ENCODE assay signal across 8 cellular contexts in the genomic region with DNA sequence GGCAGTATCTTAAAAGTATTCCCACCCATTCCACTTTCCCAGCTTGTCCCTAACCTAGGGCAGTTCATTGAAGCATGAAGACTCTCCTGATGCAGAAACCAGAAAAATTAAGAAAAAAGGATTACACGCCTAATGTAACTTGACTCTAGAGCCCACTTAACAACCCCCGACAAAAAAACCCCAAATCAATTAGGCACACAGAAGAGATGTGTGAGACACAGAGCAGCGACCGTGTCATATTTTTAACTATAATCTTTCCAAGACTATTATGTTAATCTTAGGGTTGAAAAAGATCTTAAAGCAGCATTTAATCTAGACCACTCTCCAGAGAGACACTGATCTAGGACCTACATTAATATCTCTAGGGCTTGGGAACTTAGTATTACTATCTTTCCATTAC. TPM values are rescaled to one million over a fixed set of nuclear protein-coding genes. Genes with fewer than 3 reads are reported as not detected.
A peak's percentile ranks its signal among the peaks of the same experiment; 100 is the strongest.
DNase-seq lines count a peak whose midpoint lies in the region; ATAC-seq and TF ChIP-seq lines count a peak whose summit lies in the region.

No MANE protein-coding gene starts in this region.

- peak overlapping the region; percentile 92 to 99 for H3K9ac ChIP-seq in liver (ENCODE audit: low read depth in 1 of 2, low read length in 2 of 2)

- H3K4me1 Mint-ChIP-seq in activated naive CD4-positive, alpha-beta T cell treated with anti-CD3 and anti-CD28 coated beads, Interleukin-2, amount 10 ng/mL, durations not matched to agents 7 days and 5 days, result peaks cover 50% of the 10 kb centered on the region
- peaks cover 40% of the 10 kb centered on the region for H3K4me1 Mint-ChIP-seq in activated naive CD8-positive, alpha-beta T cell treated with anti-CD3 and anti-CD28 coated beads for 36 hours
- H3K4me1 Mint-ChIP-seq in type B pancreatic cell (ENCODE audit: unreplicated experiment), result peaks cover 14% of the 10 kb centered on the region

- H3K27ac ChIP-seq in liver (ENCODE audit: low read depth in 1 of 2, low read length in 2 of 2), result no peak overlapping the region
- no peak overlapping the region for H3K27ac ChIP-seq in substantia nigra (ENCODE audit: low read depth, low read length, poor library complexity, severe bottlenecking)

- H3K4me3 Mint-ChIP-seq in activated naive CD4-positive, alpha-beta T cell treated with anti-CD3 and anti-CD28 coated beads, Interleukin-2, amount 10 ng/mL, durations not matched to agents 7 days and 5 days, result peak overlapping the region; percentile 84
- H3K4me3 Mint-ChIP-seq in activated naive CD8-positive, alpha-beta T cell treated with anti-CD3 and anti-CD28 coated beads for 36 hours, result peak overlapping the region; percentile 98
- peak overlapping the region; percentile 94 for H3K4me3 Mint-ChIP-seq in type B pancreatic cell

- H3K4me1 ChIP-seq in liver (ENCODE audit: control insufficient read depth in 4 of 4, insufficient read depth in 4 of 4, low read length in 3 of 4), result peaks cover 9 to 37% (median 17%) of the 10 kb centered on the region in 4 donors

- H3K36me3 Mint-ChIP-seq in activated naive CD4-positive, alpha-beta T cell treated with anti-CD3 and anti-CD28 coated beads, Interleukin-2, amount 10 ng/mL, durations not matched to agents 7 days and 5 days, result peaks cover 18% of the 10 kb centered on the region
- peaks cover 22% of the 10 kb centered on the region for H3K36me3 Mint-ChIP-seq in activated naive CD8-positive, alpha-beta T cell treated with anti-CD3 and anti-CD28 coated beads for 36 hours
- H3K36me3 Mint-ChIP-seq in type B pancreatic cell, result peaks cover 8% of the 10 kb centered on the region

- no peaks in the 10 kb centered on the region for H3K27me3 ChIP-seq in liver (ENCODE audit: control insufficient read depth in 4 of 4, insufficient read depth in 4 of 4, low read length in 3 of 4)

- TF ChIP-seq CTCF in liver (IDR thresholded peaks at IDR 0.05; ENCODE audit: low read depth, low read length, missing input control), result no peak
- no peak for TF ChIP-seq CTCF in type B pancreatic cell (conservative IDR thresholded peaks at IDR 0.05)

- H3K27me3 Mint-ChIP-seq in activated naive CD4-positive, alpha-beta T cell treated with anti-CD3 and anti-CD28 coated beads, Interleukin-2, amount 10 ng/mL, durations not matched to agents 7 days and 5 days, result no peaks in the 10 kb centered on the region
- peaks cover 3% of the 10 kb centered on the region for H3K27me3 Mint-ChIP-seq in activated naive CD8-positive, alpha-beta T cell treated with anti-CD3 and anti-CD28 coated beads for 36 hours
- H3K27me3 Mint-ChIP-seq in type B pancreatic cell, result no peaks in the 10 kb centered on the region

- H3K36me3 ChIP-seq in liver (ENCODE audit: control insufficient read depth in 4 of 4, insufficient read depth in 3 of 4, low read depth in 1 of 4, low read length in 3 of 4), result no peaks in the 10 kb centered on the region

- H3K9me3 Mint-ChIP-seq in activated naive CD4-positive, alpha-beta T cell treated with anti-CD3 and anti-CD28 coated beads, Interleukin-2, amount 10 ng/mL, durations not matched to agents 7 days and 5 days, result no peaks in the 10 kb centered on the region
- H3K9me3 Mint-ChIP-seq in activated naive CD8-positive, alpha-beta T cell treated with anti-CD3 and anti-CD28 coated beads for 36 hours, result no peaks in the 10 kb centered on the region
- peaks cover 5% of the 10 kb centered on the region for H3K9me3 Mint-ChIP-seq in type B pancreatic cell

- peak overlapping the region; percentile 94 for H3K27ac Mint-ChIP-seq in activated naive CD4-positive, alpha-beta T cell treated with anti-CD3 and anti-CD28 coated beads, Interleukin-2, amount 10 ng/mL, durations not matched to agents 7 days and 5 days
- peak overlapping the region; percentile 98 for H3K27ac Mint-ChIP-seq in activated naive CD8-positive, alpha-beta T cell treated with anti-CD3 and anti-CD28 coated beads for 36 hours
- H3K27ac Mint-ChIP-seq in type B pancreatic cell, result peak overlapping the region; percentile 100

- no peaks in the 10 kb centered on the region for H3K9me3 ChIP-seq in liver (ENCODE audit: control insufficient read depth in 4 of 4, low read length in 3 of 4)

- ATAC-seq in HG02973 (IDR thresholded peaks at IDR 0.05; ENCODE audit: unreplicated experiment), result no peak

- no peak for TF ChIP-seq RAD21 in liver (IDR thresholded peaks at IDR 0.05)

- H3K4me3 ChIP-seq in liver (ENCODE audit: low read depth in 1 of 3, low read length in 3 of 3), result peak overlapping the region; percentile 62 to 88 (median 74)

- DNase-seq in activated naive CD4-positive, alpha-beta T cell treated with anti-CD3 and anti-CD28 coated beads, Interleukin-2, amount 10 ng/mL, durations not matched to agents 7 days and 5 days, result no peak
- no peak for DNase-seq in activated naive CD4-positive, alpha-beta T cell treated with anti-CD3 and anti-CD28 coated beads, Interleukin-2, amount 50 U/mL, for 16 hours
- no peak for DNase-seq in activated naive CD8-positive, alpha-beta T cell treated with anti-CD3 and anti-CD28 coated beads for 36 hours
- DNase-seq in type B pancreatic cell (ENCODE audit: extremely low spot score, unreplicated experiment) (no peak), substantia nigra (lab: John Stamatoyannopoulos, UW) (no peak), NCI-H2227 (lab: John Stamatoyannopoulos, UW; ENCODE audit: unreplicated experiment) (no peak)

- CTCF ChIA-PET in activated naive CD4-positive, alpha-beta T cell treated with anti-CD3 and anti-CD28 coated beads, Interleukin-2, amount 10 ng/mL, durations not matched to agents 7 days and 5 days (lab: Charles Lee), result interaction anchor here (2.5 kb wide), 1 partner anchor 27 kb away, joined by 6 read pairs; no protein-coding TSS in a partner anchor

- WGBS in liver, result under 1% methylated on average over 4 of the region's 4 CpGs

TF ChIP-seq in liver, 16 proteins besides CTCF, POLR2A, EP300 and RAD21:
- no peak for TF ChIP-seq YY1 (IDR thresholded peaks at IDR 0.05)
- TF ChIP-seq, protein P1, sequence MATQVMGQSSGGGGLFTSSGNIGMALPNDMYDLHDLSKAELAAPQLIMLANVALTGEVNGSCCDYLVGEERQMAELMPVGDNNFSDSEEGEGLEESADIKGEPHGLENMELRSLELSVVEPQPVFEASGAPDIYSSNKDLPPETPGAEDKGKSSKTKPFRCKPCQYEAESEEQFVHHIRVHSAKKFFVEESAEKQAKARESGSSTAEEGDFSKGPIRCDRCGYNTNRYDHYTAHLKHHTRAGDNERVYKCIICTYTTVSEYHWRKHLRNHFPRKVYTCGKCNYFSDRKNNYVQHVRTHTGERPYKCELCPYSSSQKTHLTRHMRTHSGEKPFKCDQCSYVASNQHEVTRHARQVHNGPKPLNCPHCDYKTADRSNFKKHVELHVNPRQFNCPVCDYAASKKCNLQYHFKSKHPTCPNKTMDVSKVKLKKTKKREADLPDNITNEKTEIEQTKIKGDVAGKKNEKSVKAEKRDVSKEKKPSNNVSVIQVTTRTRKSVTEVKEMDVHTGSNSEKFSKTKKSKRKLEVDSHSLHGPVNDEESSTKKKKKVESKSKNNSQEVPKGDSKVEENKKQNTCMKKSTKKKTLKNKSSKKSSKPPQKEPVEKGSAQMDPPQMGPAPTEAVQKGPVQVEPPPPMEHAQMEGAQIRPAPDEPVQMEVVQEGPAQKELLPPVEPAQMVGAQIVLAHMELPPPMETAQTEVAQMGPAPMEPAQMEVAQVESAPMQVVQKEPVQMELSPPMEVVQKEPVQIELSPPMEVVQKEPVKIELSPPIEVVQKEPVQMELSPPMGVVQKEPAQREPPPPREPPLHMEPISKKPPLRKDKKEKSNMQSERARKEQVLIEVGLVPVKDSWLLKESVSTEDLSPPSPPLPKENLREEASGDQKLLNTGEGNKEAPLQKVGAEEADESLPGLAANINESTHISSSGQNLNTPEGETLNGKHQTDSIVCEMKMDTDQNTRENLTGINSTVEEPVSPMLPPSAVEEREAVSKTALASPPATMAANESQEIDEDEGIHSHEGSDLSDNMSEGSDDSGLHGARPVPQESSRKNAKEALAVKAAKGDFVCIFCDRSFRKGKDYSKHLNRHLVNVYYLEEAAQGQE (IDR thresholded peaks at IDR 0.05), result no peak
- TF ChIP-seq, protein P2, sequence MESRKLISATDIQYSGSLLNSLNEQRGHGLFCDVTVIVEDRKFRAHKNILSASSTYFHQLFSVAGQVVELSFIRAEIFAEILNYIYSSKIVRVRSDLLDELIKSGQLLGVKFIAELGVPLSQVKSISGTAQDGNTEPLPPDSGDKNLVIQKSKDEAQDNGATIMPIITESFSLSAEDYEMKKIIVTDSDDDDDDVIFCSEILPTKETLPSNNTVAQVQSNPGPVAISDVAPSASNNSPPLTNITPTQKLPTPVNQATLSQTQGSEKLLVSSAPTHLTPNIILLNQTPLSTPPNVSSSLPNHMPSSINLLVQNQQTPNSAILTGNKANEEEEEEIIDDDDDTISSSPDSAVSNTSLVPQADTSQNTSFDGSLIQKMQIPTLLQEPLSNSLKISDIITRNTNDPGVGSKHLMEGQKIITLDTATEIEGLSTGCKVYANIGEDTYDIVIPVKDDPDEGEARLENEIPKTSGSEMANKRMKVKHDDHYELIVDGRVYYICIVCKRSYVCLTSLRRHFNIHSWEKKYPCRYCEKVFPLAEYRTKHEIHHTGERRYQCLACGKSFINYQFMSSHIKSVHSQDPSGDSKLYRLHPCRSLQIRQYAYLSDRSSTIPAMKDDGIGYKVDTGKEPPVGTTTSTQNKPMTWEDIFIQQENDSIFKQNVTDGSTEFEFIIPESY (IDR thresholded peaks at IDR 0.05), result no peak
- no peak for TF ChIP-seq NR2F2 (IDR thresholded peaks at IDR 0.05)
- no peak for TF ChIP-seq EGR1 (IDR thresholded peaks at IDR 0.05; ENCODE audit: low read depth in 2 of 2)
- no peak for TF ChIP-seq FOXA2 (IDR thresholded peaks at IDR 0.05)
- TF ChIP-seq, protein P3, sequence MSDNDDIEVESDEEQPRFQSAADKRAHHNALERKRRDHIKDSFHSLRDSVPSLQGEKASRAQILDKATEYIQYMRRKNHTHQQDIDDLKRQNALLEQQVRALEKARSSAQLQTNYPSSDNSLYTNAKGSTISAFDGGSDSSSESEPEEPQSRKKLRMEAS (IDR thresholded peaks at IDR 0.05), result no peak
- TF ChIP-seq FOXA1 (IDR thresholded peaks at IDR 0.05), result no peak
TF ChIP-seq in liver: peak in this region for 0.

RNA-seq across cellular contexts. Expression of a gene that starts 1.3 kb away (rescaled TPM):
- total RNA-seq in activated naive CD8-positive, alpha-beta T cell treated with anti-CD3 and anti-CD28 coated beads for 36 hours, result 10 to 100 TPM; 81.1 to 84.7 TPM
- total RNA-seq in liver, result 10 to 100 TPM; 28.8 to 30.3 TPM
- 10 to 100 TPM; 15.5 to 17.0 TPM for polyA plus RNA-seq in liver
- total RNA-seq in type B pancreatic cell (ENCODE audit: low replicate concordance), result 99.0 and 105 TPM in 2 replicates
